ENCODE assay signal across 9 cellular contexts in the genomic region with DNA sequence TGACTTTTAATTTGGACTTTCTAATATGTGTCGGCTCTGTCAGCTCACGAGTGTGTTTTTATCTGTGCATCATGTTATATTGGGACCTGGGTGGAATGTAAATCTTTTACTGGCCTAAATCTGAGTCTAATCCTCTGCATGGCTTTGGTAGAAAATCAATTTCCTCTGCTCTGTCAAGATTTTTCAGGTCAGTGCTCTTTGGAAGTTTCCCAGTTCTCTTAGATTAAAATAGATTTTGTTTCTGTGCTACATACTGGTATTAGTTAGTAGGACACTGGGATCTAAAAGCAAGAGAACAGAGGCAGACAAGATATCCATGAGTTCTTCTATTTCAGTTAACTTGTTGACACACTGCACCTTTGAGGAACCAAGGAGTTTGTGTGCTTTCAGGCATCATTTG.
"Had no signal": no experiment of that assay in that cellular context is flagged by ENCODE, and none has a peak within 500 bp of the region (broad histone marks: within the 10 kb centered on the region; RNA-seq: fewer than 3 reads in every experiment).

No MANE protein-coding gene starts in this region.

- DNase-seq: H9, HCEC 1CT, IMR-90, KG1 had no signal

- H3K4me3 Mint-ChIP-seq: GM23338, H9 had no signal

- H3K27ac Mint-ChIP-seq: GM23338, H9 had no signal

- H2AFZ ChIP-seq: GM23338 had no signal

- H3K4me3 ChIP-seq: GM23338, K562 had no signal

- H3K4me1 Mint-ChIP-seq: GM23338, H9 had no signal

- FAIRE-seq: H1, H54, HTR-8/SVneo, K562 had no signal

- H3K4me2 ChIP-seq: GM23338 had no signal
